Comparison of ENCODE assay signal across 20 cellular contexts in genomic region chr1:236259043-236259442, GRCh38.
"Had no signal": no experiment of that assay in that cellular context is flagged by ENCODE, and none has a peak within 500 bp of the region (broad histone marks: within the 10 kb centered on the region; RNA-seq: fewer than 3 reads in every experiment).

No MANE protein-coding gene starts in this region.

- ATAC-seq: natural killer cell treated with Interleukin-12 subunit alpha and Interleukin-12 subunit beta and Interleukin-15 and Interleukin-18, amount 100 ng/mL, for 72 hours; right lobe of liver; stimulated activated memory B cell treated with anti-CD40 and anti-IgM and Interleukin-4, amounts not matched to agents 10 μg/mL and 1 μg/mL and 100 μg/mL, for 72 hours; stimulated activated naive CD8-positive, alpha-beta T cell treated with anti-CD3 and anti-CD28 coated beads, Interleukin-15, amount 100 ng/mL, for 72 hours had no signal

- H3K9me3 ChIP-seq: ovary, right lobe of liver had no signal

- DNase-seq: islet precursor cell; left ventricle myocardium inferior; ovary; right lobe of liver; stimulated activated CD4-positive, alpha-beta T cell treated with anti-CD3 and anti-CD28 coated beads, Interleukin-1b, Interleukin-23, amount 100 ng/mL, for 48 hours; stimulated activated CD4-positive, alpha-beta T cell treated with anti-CD3 and anti-CD28 coated beads, Interleukin-2, amount 100 ng/mL, for 48 hours; stimulated activated CD4-positive, alpha-beta T cell treated with anti-CD3 and anti-CD28 coated beads, Interleukin-4, amount 100 ng/mL, for 4 hours; stimulated activated CD8-positive, alpha-beta memory T cell treated with anti-CD3 and anti-CD28 coated beads, Interleukin-4, amount 100 ng/mL, for 48 hours; stimulated activated naive CD4-positive, alpha-beta T cell treated with Interleukin-2 at 50 U/mL for 16 hours; stimulated activated naive CD8-positive, alpha-beta T cell treated with anti-CD3 and anti-CD28 coated beads, Interleukin-15, amount 100 ng/mL, for 72 hours; substantia nigra; uterus had no signal

- H3K27ac Mint-ChIP-seq: natural killer cell treated with Interleukin-12 subunit alpha and Interleukin-12 subunit beta and Interleukin-15 and Interleukin-18, amount 100 ng/mL, for 72 hours; progenitor cell of endocrine pancreas; stimulated activated memory B cell treated with anti-CD40 and anti-IgM and Interleukin-4, amounts not matched to agents 10 μg/mL and 1 μg/mL and 100 μg/mL, for 72 hours; stimulated activated naive CD8-positive, alpha-beta T cell treated with anti-CD3 and anti-CD28 coated beads, Interleukin-15, amount 100 ng/mL, for 72 hours; type B pancreatic cell had no signal

- H3K27me3 Mint-ChIP-seq: natural killer cell treated with Interleukin-12 subunit alpha and Interleukin-12 subunit beta and Interleukin-15 and Interleukin-18, amount 100 ng/mL, for 72 hours; stimulated activated memory B cell treated with anti-CD40 and anti-IgM and Interleukin-4, amounts not matched to agents 10 μg/mL and 1 μg/mL and 100 μg/mL, for 72 hours; stimulated activated naive CD8-positive, alpha-beta T cell treated with anti-CD3 and anti-CD28 coated beads, Interleukin-15, amount 100 ng/mL, for 72 hours; type B pancreatic cell had no signal

- H3K27me3 ChIP-seq: ovary, right atrium auricular region, right lobe of liver, tibial nerve, uterus had no signal

- H3K27ac ChIP-seq: left ventricle myocardium inferior, ovary, right atrium auricular region, right lobe of liver, tibial nerve, uterus had no signal

- H3K4me3 ChIP-seq: left ventricle myocardium inferior, lung, ovary, right atrium auricular region, right lobe of liver, smooth muscle cell, tibial nerve, uterus had no signal

- H3K4me3 Mint-ChIP-seq: natural killer cell treated with Interleukin-12 subunit alpha and Interleukin-12 subunit beta and Interleukin-15 and Interleukin-18, amount 100 ng/mL, for 72 hours; stimulated activated memory B cell treated with anti-CD40 and anti-IgM and Interleukin-4, amounts not matched to agents 10 μg/mL and 1 μg/mL and 100 μg/mL, for 72 hours; stimulated activated naive CD8-positive, alpha-beta T cell treated with anti-CD3 and anti-CD28 coated beads, Interleukin-15, amount 100 ng/mL, for 72 hours; type B pancreatic cell had no signal
